8 cellular contexts compared by ENCODE assay signal in the genomic region with DNA sequence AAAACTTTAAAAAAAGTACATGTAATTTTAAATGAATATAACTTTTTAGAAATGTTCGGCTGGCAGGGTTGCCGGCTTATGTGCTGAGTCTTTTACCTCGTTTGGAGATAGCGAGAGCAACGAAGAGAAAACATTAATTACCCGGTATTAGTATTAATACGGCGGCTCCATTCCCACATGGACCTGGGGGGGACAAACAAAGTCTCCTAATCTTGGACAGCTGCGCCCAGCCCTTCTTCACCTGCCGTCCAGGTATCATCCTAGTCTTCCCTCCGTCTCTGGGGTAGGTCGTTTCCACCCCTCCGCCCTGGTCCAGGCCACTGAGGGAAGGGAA. TPM values are rescaled to one million over a fixed set of nuclear protein-coding genes. Genes with fewer than 3 reads are reported as not detected.
DNase-seq lines count a peak whose midpoint lies in the region; ATAC-seq and TF ChIP-seq lines count a peak whose summit lies in the region.

No MANE protein-coding gene starts in this region.

- POLR2A ChIA-PET in Panc1 (lab: Charles Lee): no interaction called here

- 0 to 1% methylated on average over 10 to 11 of the region's 13 CpGs for WGBS in esophagus squamous epithelium, 2 donors
- WGBS in ovary, 3 donors: 0 to 1% (median 1%) methylated on average over 13 of the region's 13 CpGs

- H3K4me1 ChIP-seq in Panc1 (ENCODE audit: control insufficient read depth, insufficient read depth, low read length) (peaks cover 22% of the 10 kb centered on the region), esophagus squamous epithelium (peaks cover 18 to 69% (median 23%) of the 10 kb centered on the region in 3 donors), ovary (ENCODE audit: insufficient read depth) (peaks cover 5% of the 10 kb centered on the region)

- intact Hi-C loops in Panc1 (cut with micrococcal nuclease; ENCODE audit: unreplicated experiment): no loop called here
- intact Hi-C loops in esophagus squamous epithelium (cut with DNase I): no loop called here
- intact Hi-C loops in ovary (cut with DNase I): loop anchor here in 1 of 4 donors (5.0 kb wide), 1 partner anchor 461 kb away; no protein-coding TSS in a partner anchor

- H3K4me3 ChIP-seq in GM12865 (ENCODE audit: low read depth, low read length): peak overlapping the region; percentile 69
- peak overlapping the region; percentile 62 to 83 for H3K4me3 ChIP-seq in Panc1 (ENCODE audit: low read depth in 2 of 2, low read length in 2 of 2)
- peak overlapping the region; percentile 54 to 86 (median 72) for H3K4me3 ChIP-seq in esophagus squamous epithelium
- H3K4me3 ChIP-seq in ovary: peak overlapping the region; percentile 65

- no TSS peak for BruUV-seq in Panc1 (replicated peaks; lab: Mats Ljungman, UMichigan)

- DNase-seq in GM12865 (ENCODE audit: low read depth) (no peak), Panc1 (ENCODE audit: low read depth, low spot score) (no peak), esophagus squamous epithelium (lab: John Stamatoyannopoulos, UW) (no peak), ovary (no peak), C1 segment of cervical spinal cord (lab: John Stamatoyannopoulos, UW) (no peak)
- DNase-seq in stimulated activated CD4-positive, alpha-beta T cell treated with anti-CD3 and anti-CD28 coated beads, Interleukin-2, amount 100 ng/mL, for 24 hours: no peak

- H3K36me3 ChIP-seq in Panc1 (ENCODE audit: control insufficient read depth, insufficient read depth, low read length) (no peaks in the 10 kb centered on the region), esophagus squamous epithelium (peaks cover 0 to 5% (median 0%) of the 10 kb centered on the region in 3 donors), ovary (no peaks in the 10 kb centered on the region)

- in situ Hi-C loops in Panc1 (cut with HindIII; ENCODE audit: low pct_unique_long_range_greater_than_20kb, low sequenced_read_pairs): no loop called here

- peak overlapping the region; percentile 86 for H3K27ac ChIP-seq in Panc1 (ENCODE audit: low read length)
- H3K27ac ChIP-seq in esophagus squamous epithelium: peak overlapping the region; percentile 82 to 93 (median 90)
- peak overlapping the region; percentile 87 to 95 for H3K27ac ChIP-seq in ovary

- no peak for TF ChIP-seq POLR2A in esophagus squamous epithelium (IDR thresholded peaks at IDR 0.05)
- peak; percentile 27 for TF ChIP-seq POLR2A in ovary (IDR thresholded peaks at IDR 0.05)

- ATAC-seq in Panc1: no peak
- ATAC-seq in GM19324 (IDR thresholded peaks at IDR 0.05; ENCODE audit: low FRiP score, unreplicated experiment): no peak
- no peak for ATAC-seq in GM19351 (IDR thresholded peaks at IDR 0.05; ENCODE audit: unreplicated experiment)

- no peak for TF ChIP-seq CTCF in GM12865 (IDR thresholded peaks at IDR 0.05; ENCODE audit: insufficient read depth, low read depth, low read length, missing control alignments)
- TF ChIP-seq CTCF in Panc1 (IDR thresholded peaks at IDR 0.05): no peak
- TF ChIP-seq CTCF in esophagus squamous epithelium (IDR thresholded peaks at IDR 0.05): no peak
- TF ChIP-seq CTCF in ovary (IDR thresholded peaks at IDR 0.05): no peak

- no peaks in the 10 kb centered on the region for H3K27me3 ChIP-seq in Panc1 (ENCODE audit: control insufficient read depth, insufficient read depth, low read length)
- H3K27me3 ChIP-seq in esophagus squamous epithelium: no peaks in the 10 kb centered on the region
- no peaks in the 10 kb centered on the region for H3K27me3 ChIP-seq in ovary

- CTCF ChIA-PET in Panc1 (lab: Charles Lee): no interaction called here

- TF ChIP-seq EP300 in ovary (IDR thresholded peaks at IDR 0.05): no peak

- H3K9me3 ChIP-seq in Panc1 (ENCODE audit: control insufficient read depth, insufficient read depth, low read depth, low read length): no peaks in the 10 kb centered on the region
- no peaks in the 10 kb centered on the region for H3K9me3 ChIP-seq in esophagus squamous epithelium
- H3K9me3 ChIP-seq in ovary: no peaks in the 10 kb centered on the region

RNA-seq across cellular contexts. Expression of a gene that starts 0.3 kb away (rescaled TPM):
- total RNA-seq in Panc1 (2021; ENCODE audit: unreplicated experiment) (31.1 TPM), esophagus squamous epithelium (10 to 100 TPM; 12.5 to 34.0 (median 20.6) TPM), ovary (10 to 100 TPM; 23.4 to 39.6 (median 31.9) TPM)
- 17.9 TPM for polyA plus RNA-seq in Panc1 (2012; ENCODE audit: insufficient read length)
- 10 to 100 TPM; 19.6 to 54.6 TPM for polyA plus RNA-seq in ovary

RNA-seq across cellular contexts. Expression of a gene that starts 39.5 kb away (rescaled TPM):
- total RNA-seq in Panc1 (2021; ENCODE audit: unreplicated experiment): 0.95 TPM
- polyA plus RNA-seq in Panc1 (2012; ENCODE audit: insufficient read length): 0.96 TPM
- total RNA-seq in esophagus squamous epithelium: not detected
- total RNA-seq in ovary: 10 to 100 TPM in 1 of 7 donors, 1 to 10 TPM in 1, under 1 TPM in 4, not detected in 1; 0.20 to 11.4 (median 0.65) TPM
- polyA plus RNA-seq in ovary: under 1 TPM in 1 of 2 donors, not detected in 1; 0.04 TPM
